ENCODE assay signal across 8 cellular contexts in genomic region chr7:150975536-150976285, GRCh38. TPM values are rescaled to one million over a fixed set of nuclear protein-coding genes. Genes with fewer than 3 reads are reported as not detected.
A peak's percentile ranks its signal among the peaks of the same experiment; 100 is the strongest.
DNase-seq lines count a peak whose midpoint lies in the region; ATAC-seq and TF ChIP-seq lines count a peak whose summit lies in the region.
"Had no signal": no experiment of that assay in that cellular context is flagged by ENCODE, and none has a peak within 500 bp of the region (broad histone marks: within the 10 kb centered on the region; RNA-seq: fewer than 3 reads in every experiment).

No MANE protein-coding gene starts in this region.

- H3K36me3 ChIP-seq in ectodermal cell (ENCODE audit: control insufficient read depth, insufficient read depth, low read length) = no peaks in the 10 kb centered on the region
- no peaks in the 10 kb centered on the region for H3K36me3 ChIP-seq in ovary

- no peak for TF ChIP-seq CTCF in ovary (IDR thresholded peaks at IDR 0.05)

- intact Hi-C loops in ovary (cut with DNase I) = loop anchor here in 1 of 4 donors (10.0 kb wide), 1 partner anchor 191 kb away; no protein-coding TSS in a partner anchor

- ATAC-seq in GM21529 (IDR thresholded peaks at IDR 0.05; ENCODE audit: unreplicated experiment) = no peak

- DNase-seq in G401 (ENCODE audit: low spot score) = peak; percentile 70
- peak; percentile 47 for DNase-seq in NCI-H446 treated with DMSO at 0.1 percent for 48 hours (lab: John Stamatoyannopoulos, UW)
- DNase-seq in ovary = no peak
- DNase-seq in NCI-H1694 (lab: John Stamatoyannopoulos, UW) = no peak
- DNase-seq in cerebellum (ENCODE audit: low spot score) = no peak
- DNase-seq: activated CD8-positive, alpha-beta memory T cell treated with anti-CD3 and anti-CD28 coated beads, Interleukin-2, amount 50 U/mL, for 4 hours had no signal

- H3K4me3 ChIP-seq in ectodermal cell (ENCODE audit: insufficient read depth, low read depth, low read length) (peak overlapping the region; percentile 57), ovary (peak overlapping the region; percentile 37)

- 71 to 72% methylated on average over 8 of the region's 8 CpGs for WGBS in ectodermal cell, 2 experiments
- WGBS in ovary, 3 donors = 82 to 88% (median 84%) methylated on average over 8 of the region's 8 CpGs

- H3K27me3 ChIP-seq in ectodermal cell (ENCODE audit: control insufficient read depth, insufficient read depth, low read length, poor library complexity, severe bottlenecking) = peaks cover 25% of the 10 kb centered on the region
- no peaks in the 10 kb centered on the region for H3K27me3 ChIP-seq in ovary

- H3K4me1 ChIP-seq in ectodermal cell (ENCODE audit: control insufficient read depth, insufficient read depth, low read length) (peaks cover 55% of the 10 kb centered on the region), ovary (ENCODE audit: insufficient read depth) (peaks cover 32% of the 10 kb centered on the region)

- H3K9me3 ChIP-seq in ectodermal cell (ENCODE audit: control insufficient read depth, low read length) (no peaks in the 10 kb centered on the region), ovary (no peaks in the 10 kb centered on the region)

- in situ Hi-C loops in G401 (cut with HindIII; ENCODE audit: low sequenced_read_pairs) = no loop called here

- TF ChIP-seq EP300 in ovary (IDR thresholded peaks at IDR 0.05) = no peak

- no peak for TF ChIP-seq POLR2A in ovary (IDR thresholded peaks at IDR 0.05)

- H3K27ac ChIP-seq in ectodermal cell (ENCODE audit: insufficient read depth, low read depth, low read length, poor library complexity, severe bottlenecking) (no peak overlapping the region), ovary (no peak overlapping the region)

RNA-seq across cellular contexts. Expression of gene KCNH2, which starts 2.4 kb away (rescaled TPM):
- 10.8 and 11.5 TPM in 2 replicates for total RNA-seq in G401 (2014; rRNA removed; shearing (Covaris generic))
- 10.7 TPM for polyA plus RNA-seq in ectodermal cell (2013, experiment 1 of 4)
- polyA plus RNA-seq in ectodermal cell (2013, experiment 2 of 4) = 11.5 TPM
- polyA plus RNA-seq in ectodermal cell (2013, experiment 3 of 4) = 12.1 TPM
- polyA plus RNA-seq in ectodermal cell (2013, experiment 4 of 4) = 13.3 TPM
- total RNA-seq in ovary (10 to 100 TPM in 2 of 7 donors, 1 to 10 TPM in 5; 2.0 to 26.3 (median 8.0) TPM), cerebellum (14.2 TPM)
- polyA plus RNA-seq in ovary = 1 to 10 TPM; 3.0 to 5.0 TPM

RNA-seq across cellular contexts. Expression of gene NOS3, which starts 15.1 kb away (rescaled TPM):
- total RNA-seq in G401 (2014; rRNA removed; shearing (Covaris generic)) = 34.5 and 41.6 TPM in 2 replicates
- 9.4 TPM for polyA plus RNA-seq in ectodermal cell (2013, experiment 1 of 4)
- polyA plus RNA-seq in ectodermal cell (2013, experiment 2 of 4) = 9.1 TPM
- polyA plus RNA-seq in ectodermal cell (2013, experiment 3 of 4) = 12.1 TPM
- 11.8 TPM for polyA plus RNA-seq in ectodermal cell (2013, experiment 4 of 4)
- total RNA-seq in ovary (10 to 100 TPM in 1 of 7 donors, 1 to 10 TPM in 6; 2.9 to 26.0 (median 5.4) TPM), cerebellum (1.5 TPM)
- polyA plus RNA-seq in ovary = 1 to 10 TPM; 1.0 to 8.9 TPM

RNA-seq across cellular contexts. Expression of gene ATG9B, which starts 48.6 kb away (rescaled TPM):
- 0.34 and 0.49 TPM in 2 replicates for total RNA-seq in G401 (2014; rRNA removed; shearing (Covaris generic))
- 4.7 TPM for polyA plus RNA-seq in ectodermal cell (2013, experiment 1 of 4)
- polyA plus RNA-seq in ectodermal cell (2013, experiment 2 of 4) = 2.9 TPM
- polyA plus RNA-seq in ectodermal cell (2013, experiment 3 of 4) = 3.0 TPM
- 2.6 TPM for polyA plus RNA-seq in ectodermal cell (2013, experiment 4 of 4)
- 1 to 10 TPM in 1 of 7 donors, under 1 TPM in 6; 0.18 to 1.0 (median 0.40) TPM for total RNA-seq in ovary
- polyA plus RNA-seq in ovary = under 1 TPM; 0.03 to 0.19 TPM
- 3.9 TPM for total RNA-seq in cerebellum

RNA-seq across cellular contexts. Expression of gene ABCB8, which starts 52.5 kb away (rescaled TPM):
- 34.0 and 57.0 TPM in 2 replicates for total RNA-seq in G401 (2014; rRNA removed; shearing (Covaris generic))
- 32.4 TPM for polyA plus RNA-seq in ectodermal cell (2013, experiment 1 of 4)
- polyA plus RNA-seq in ectodermal cell (2013, experiment 2 of 4) = 27.1 TPM
- 21.8 TPM for polyA plus RNA-seq in ectodermal cell (2013, experiment 3 of 4)
- 24.4 TPM for polyA plus RNA-seq in ectodermal cell (2013, experiment 4 of 4)
- total RNA-seq in ovary = 10 to 100 TPM; 15.5 to 45.2 (median 29.1) TPM
- 10 to 100 TPM in 1 of 2 donors, 1 to 10 TPM in 1; 6.1 to 14.7 TPM for polyA plus RNA-seq in ovary
- 35.3 TPM for total RNA-seq in cerebellum

Comparison
In these comparisons a context has a peak if more than half of its experiments do, and no peak if none do; other contexts are left out.
1. DNase-seq: peak in G401 (single experiment) and NCI-H446 treated with DMSO at 0.1 percent for 48 hours (single experiment); none in ovary (0 of 5), NCI-H1694 (single experiment) and cerebellum (single experiment).